ENCODE assay signal across 8 cellular contexts in genomic region chr1:156095906-156096508, GRCh38. TPM values are rescaled to one million over a fixed set of nuclear protein-coding genes. Genes with fewer than 3 reads are reported as not detected.
DNase-seq lines count a peak whose midpoint lies in the region; ATAC-seq and TF ChIP-seq lines count a peak whose summit lies in the region.

No MANE protein-coding gene starts in this region.

- H2AFZ ChIP-seq in trophoblast cell (ENCODE audit: insufficient read depth, low read length, poor library complexity): no peak overlapping the region

- H2BK5ac ChIP-seq in trophoblast cell (ENCODE audit: low read depth, low read length, poor library complexity): no peak overlapping the region

- H4K12ac ChIP-seq in trophoblast cell (ENCODE audit: low read depth, low read length): no peak overlapping the region

- H3K9ac ChIP-seq in trophoblast cell (ENCODE audit: low read length): no peak overlapping the region

- peak overlapping the region; percentile 62 to 63 for H3K4me3 Mint-ChIP-seq in effector memory CD8-positive, alpha-beta T cell

- H3K27me3 Mint-ChIP-seq in effector memory CD8-positive, alpha-beta T cell: peaks cover 0 to under 1% of the 10 kb centered on the region in 2 donors

- no peaks in the 10 kb centered on the region for H3K9me2 ChIP-seq in DOHH2 (replicated peaks; ENCODE audit: control insufficient read depth, low read length)

- DNase-seq in NCI-H526 (lab: John Stamatoyannopoulos, UW): peak; percentile 77 to 88
- DNase-seq in effector memory CD8-positive, alpha-beta T cell: no peak
- no peak for DNase-seq in trophoblast cell
- no peak for DNase-seq in hypothalamus (lab: John Stamatoyannopoulos, UW)
- DNase-seq in HUDEP-2 (lab: John Stamatoyannopoulos, UW; ENCODE audit: unreplicated experiment in 76 of 76): no peak

- no CpG with 5 or more reads among the region's 3 CpGs for WGBS in trophoblast cell (ENCODE audit: extremely low coverage, insufficient coverage, insufficient read length)

- H3K4me1 Mint-ChIP-seq in effector memory CD8-positive, alpha-beta T cell (ENCODE audit: low read depth in 2 of 2): peaks cover 33 to 34% of the 10 kb centered on the region in 2 donors

- H3K9me3 Mint-ChIP-seq in effector memory CD8-positive, alpha-beta T cell: no peaks in the 10 kb centered on the region

- no peak overlapping the region for H2AK5ac ChIP-seq in trophoblast cell (ENCODE audit: low read length)

- H4K91ac ChIP-seq in trophoblast cell (ENCODE audit: low read depth, low read length): no peak overlapping the region

- no peak overlapping the region for H2BK120ac ChIP-seq in trophoblast cell (ENCODE audit: insufficient read depth, low read length, poor library complexity)

- peaks cover 17% of the 10 kb centered on the region for H3K4me1 ChIP-seq in DOHH2 (ENCODE audit: control insufficient read depth, low read length)
- peaks cover 20 to 23% of the 10 kb centered on the region in 2 experiments for H3K4me1 ChIP-seq in trophoblast cell (ENCODE audit: control insufficient read depth in 1 of 2, insufficient read depth in 2 of 2, low read length in 2 of 2)

- H4K8ac ChIP-seq in trophoblast cell (ENCODE audit: low read depth, low read length): no peak overlapping the region

- no peak overlapping the region for H3K4ac ChIP-seq in trophoblast cell (ENCODE audit: low read depth, low read length)

- no peak overlapping the region for H3K18ac ChIP-seq in trophoblast cell (ENCODE audit: low read length)

- H3K36me3 ChIP-seq in DOHH2 (ENCODE audit: control insufficient read depth, low read length) (no peaks in the 10 kb centered on the region), trophoblast cell (ENCODE audit: control insufficient read depth in 1 of 2, insufficient read depth in 2 of 2, low read length in 2 of 2) (peaks cover 27 to 36% of the 10 kb centered on the region in 2 experiments)

- H3K27me3 ChIP-seq in DOHH2 (ENCODE audit: control insufficient read depth, low read length) (no peaks in the 10 kb centered on the region), trophoblast cell (ENCODE audit: insufficient read depth, low read length) (no peaks in the 10 kb centered on the region)

- peaks cover 6% of the 10 kb centered on the region for H3K79me1 ChIP-seq in trophoblast cell (ENCODE audit: low read length)

- H4K20me1 ChIP-seq in DOHH2 (ENCODE audit: control insufficient read depth, insufficient read depth, low read depth, low read length): no peaks in the 10 kb centered on the region

- H3K4me2 ChIP-seq in DOHH2 (ENCODE audit: low read length) (peak overlapping the region; percentile 75; the same call in 1 of the 2 replicates), trophoblast cell (ENCODE audit: low read length) (no peak overlapping the region)

- no peak for TF ChIP-seq CTCF in DOHH2 (IDR thresholded peaks at IDR 0.05; ENCODE audit: low read depth, low read length, poor library complexity, severe bottlenecking)

- no peak overlapping the region for H3K23ac ChIP-seq in trophoblast cell (ENCODE audit: low read length)

- H3K27ac ChIP-seq in DOHH2 (ENCODE audit: low read depth, low read length) (no peak overlapping the region), trophoblast cell (ENCODE audit: low read depth, low read length) (peak overlapping the region; percentile 24)

- H3K9me3 ChIP-seq in DOHH2 (ENCODE audit: control insufficient read depth, insufficient read depth, low read length): no peaks in the 10 kb centered on the region
- no peaks in the 10 kb centered on the region for H3K9me3 ChIP-seq in trophoblast cell (ENCODE audit: insufficient read depth, low read depth, low read length)

- H2BK12ac ChIP-seq in trophoblast cell (ENCODE audit: low read length): no peak overlapping the region

- H3K14ac ChIP-seq in trophoblast cell (ENCODE audit: low read length): no peak overlapping the region

- H3F3A ChIP-seq in DOHH2 (ENCODE audit: control insufficient read depth, insufficient read depth): no peaks in the 10 kb centered on the region

- peak overlapping the region; percentile 93 to 97 for H3K27ac Mint-ChIP-seq in effector memory CD8-positive, alpha-beta T cell

- H3K36me3 Mint-ChIP-seq in effector memory CD8-positive, alpha-beta T cell (ENCODE audit: insufficient read depth): peaks cover 26% of the 10 kb centered on the region

- no peak overlapping the region for H3K4me3 ChIP-seq in DOHH2 (ENCODE audit: low read length)
- no peak overlapping the region for H3K4me3 ChIP-seq in trophoblast cell (ENCODE audit: low read depth, low read length)

- ATAC-seq in effector memory CD8-positive, alpha-beta T cell (replicated peaks): no peak
- ATAC-seq in HG03135 (IDR thresholded peaks at IDR 0.05; ENCODE audit: unreplicated experiment) (no peak), GM18498 (IDR thresholded peaks at IDR 0.05; ENCODE audit: unreplicated experiment) (no peak)

- H3K79me2 ChIP-seq in DOHH2 (ENCODE audit: control insufficient read depth, low read length) (no peaks in the 10 kb centered on the region), trophoblast cell (ENCODE audit: control insufficient read depth, insufficient read depth, low read length, poor library complexity) (peaks cover 5% of the 10 kb centered on the region)

RNA-seq across cellular contexts. Expression of gene MEX3A, which starts 13.7 kb away (rescaled TPM):
- 38.9 and 40.4 TPM in 2 replicates for polyA plus RNA-seq in trophoblast cell (2013)

RNA-seq across cellular contexts. Expression of gene LMNA, which starts 18.5 kb away (rescaled TPM):
- polyA plus RNA-seq in trophoblast cell (2013): 414 and 457 TPM in 2 replicates

RNA-seq across cellular contexts. Expression of gene RAB25, which starts 35.0 kb away (rescaled TPM):
- polyA plus RNA-seq in trophoblast cell (2013): 92.3 and 94.0 TPM in 2 replicates

RNA-seq across cellular contexts. Expression of gene LAMTOR2, which starts 41.4 kb away (rescaled TPM):
- 71.8 and 76.8 TPM in 2 replicates for polyA plus RNA-seq in trophoblast cell (2013)

RNA-seq across cellular contexts. Expression of gene UBQLN4, which starts 42.4 kb away (rescaled TPM):
- 44.6 and 45.7 TPM in 2 replicates for polyA plus RNA-seq in trophoblast cell (2013)

Comparison
In these comparisons a context has a peak if more than half of its experiments do, and no peak if none do; other contexts are left out.
1. DNase-seq: peak in NCI-H526 (2 of 2); none in effector memory CD8-positive, alpha-beta T cell (0 of 3), trophoblast cell (0 of 2), hypothalamus (0 of 51) and HUDEP-2 (0 of 76).